Comparison of ENCODE assay signal across 8 cellular contexts in the genomic region with DNA sequence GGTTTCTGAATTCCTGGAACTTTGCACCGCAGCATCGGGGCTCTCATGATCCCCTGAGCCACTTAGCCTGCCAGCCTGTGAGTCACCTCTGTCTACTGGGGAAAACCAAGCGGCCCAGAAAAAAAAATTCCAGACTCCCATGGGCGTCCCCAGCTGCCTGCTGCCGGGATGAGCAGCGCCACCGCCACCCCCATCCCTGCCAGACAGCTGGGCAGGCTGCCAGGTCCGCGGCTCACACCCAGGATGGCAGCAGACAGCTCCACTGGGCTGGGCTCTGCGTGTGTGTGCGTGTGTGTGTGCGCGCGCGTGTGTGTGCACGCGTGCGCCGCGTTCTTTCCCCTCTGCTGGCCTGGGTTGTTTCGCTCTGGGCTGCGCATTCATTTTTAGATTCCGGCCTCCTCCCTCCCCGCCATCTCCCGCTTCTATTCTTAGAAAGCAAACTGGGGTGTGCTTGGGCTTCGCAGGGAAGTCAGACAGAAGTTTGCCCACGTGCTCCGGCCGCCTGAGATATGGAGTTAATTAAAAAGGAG. TPM values are rescaled to one million over a fixed set of nuclear protein-coding genes. Genes with fewer than 3 reads are reported as not detected.
A peak's percentile ranks its signal among the peaks of the same experiment; 100 is the strongest.
DNase-seq lines count a peak whose midpoint lies in the region; ATAC-seq and TF ChIP-seq lines count a peak whose summit lies in the region.

No MANE protein-coding gene starts in this region.

- CTCF ChIA-PET in activated CD4-positive, alpha-beta memory T cell treated with anti-CD3 and anti-CD28 coated beads, Interleukin-2, amount 10 ng/mL, durations not matched to agents 7 days and 5 days (lab: Charles Lee), result no interaction called here

- H3K27ac Mint-ChIP-seq in activated CD4-positive, alpha-beta memory T cell treated with anti-CD3 and anti-CD28 coated beads, Interleukin-2, amount 10 ng/mL, durations not matched to agents 7 days and 5 days, result no peak overlapping the region

- DNase-seq in AG09309 (ENCODE audit: low read depth) (peak; percentile 44), NCI-H2227 treated with DMSO at 0.1 percent for 48 hours (lab: John Stamatoyannopoulos, UW) (peak; percentile 32), dermis blood vessel endothelial cell (peak; percentile 71), mesenteric fat pad (ENCODE audit: low spot score) (peak; percentile 92), NCI-H510A (lab: John Stamatoyannopoulos, UW) (no peak)
- peak; percentile 51 for DNase-seq in activated CD4-positive, alpha-beta memory T cell treated with anti-CD3 and anti-CD28 coated beads, Interleukin-2, amount 10 ng/mL, durations not matched to agents 7 days and 5 days
- peak; percentile 14 for DNase-seq in stimulated activated CD8-positive, alpha-beta memory T cell treated with anti-CD3 and anti-CD28 coated beads, Interleukin-15, amount 100 ng/mL, for 24 hours (ENCODE audit: low read depth)

- peaks cover 11% of the 10 kb centered on the region for H3K4me1 Mint-ChIP-seq in activated CD4-positive, alpha-beta memory T cell treated with anti-CD3 and anti-CD28 coated beads, Interleukin-2, amount 10 ng/mL, durations not matched to agents 7 days and 5 days

- POLR2A ChIA-PET in activated CD4-positive, alpha-beta memory T cell treated with anti-CD3 and anti-CD28 coated beads, Interleukin-2, amount 10 ng/mL, durations not matched to agents 7 days and 5 days (lab: Charles Lee), result interaction anchor here (1.7 kb wide), 1 partner anchor 129 kb away, joined by 5 read pairs; no protein-coding TSS in a partner anchor

- H3K4me3 ChIP-seq in AG09309 (ENCODE audit: control insufficient read depth, low read depth, low read length), result peak overlapping the region; percentile 37

- peak; percentile 85 for ATAC-seq in GM21529 (IDR thresholded peaks at IDR 0.05; ENCODE audit: unreplicated experiment)

- H3K9me3 Mint-ChIP-seq in activated CD4-positive, alpha-beta memory T cell treated with anti-CD3 and anti-CD28 coated beads, Interleukin-2, amount 10 ng/mL, durations not matched to agents 7 days and 5 days, result no peaks in the 10 kb centered on the region

- peak overlapping the region; percentile 11 for H3K4me3 Mint-ChIP-seq in activated CD4-positive, alpha-beta memory T cell treated with anti-CD3 and anti-CD28 coated beads, Interleukin-2, amount 10 ng/mL, durations not matched to agents 7 days and 5 days

- peaks cover 19% of the 10 kb centered on the region for H3K27me3 Mint-ChIP-seq in activated CD4-positive, alpha-beta memory T cell treated with anti-CD3 and anti-CD28 coated beads, Interleukin-2, amount 10 ng/mL, durations not matched to agents 7 days and 5 days

- no peak for TF ChIP-seq CTCF in AG09309 (IDR thresholded peaks at IDR 0.05; ENCODE audit: control insufficient read depth, insufficient read depth, low read depth, low read length, missing control alignments)

- no peaks in the 10 kb centered on the region for H3K36me3 Mint-ChIP-seq in activated CD4-positive, alpha-beta memory T cell treated with anti-CD3 and anti-CD28 coated beads, Interleukin-2, amount 10 ng/mL, durations not matched to agents 7 days and 5 days (ENCODE audit: low read depth)

RNA-seq across cellular contexts. Expression of a gene that starts 38.9 kb away (rescaled TPM):
- 1 to 10 TPM in 1 of 2 experiments, under 1 TPM in 1; 0.76 to 1.3 TPM for total RNA-seq in activated CD4-positive, alpha-beta memory T cell treated with anti-CD3 and anti-CD28 coated beads, Interleukin-2, amount 10 ng/mL, durations not matched to agents 7 days and 5 days
- total RNA-seq in dermis blood vessel endothelial cell (0.93 and 1.9 TPM in 2 replicates), mesenteric fat pad (90.0 TPM)

Comparison
In these comparisons a context has a peak if more than half of its experiments do, and no peak if none do; other contexts are left out.
1. RNA of a gene that starts 38.9 kb away (total RNA-seq): 90.0 TPM in mesenteric fat pad (single experiment); 0.93 to 1.9 TPM in dermis blood vessel endothelial cell and 0.76 to 1.3 TPM in activated CD4-positive, alpha-beta memory T cell treated with anti-CD3 and anti-CD28 coated beads, Interleukin-2, amount 10 ng/mL, durations not matched to agents 7 days and 5 days; every median in the first group is over 10 times any median in the second.